In genomic region chr14:83556746-83557460, GRCh38 we compare ENCODE assay signal across 1 cellular context.
TF ChIP-seq lines count a peak whose summit lies in the region.

No MANE protein-coding gene starts in this region.

TF ChIP-seq in GM23338, 12 proteins besides CTCF, POLR2A, EP300 and RAD21 (continued from another document):
- TF ChIP-seq EZH2 (IDR thresholded peaks at IDR 0.05; ENCODE audit: low read depth, unreplicated experiment) = no peak
- TF ChIP-seq POLR2AphosphoS5 (IDR thresholded peaks at IDR 0.05; ENCODE audit: low read depth) = no peak
- TF ChIP-seq STAT1 (IDR thresholded peaks at IDR 0.05; ENCODE audit: unreplicated experiment) = no peak
- TF ChIP-seq JUNB (IDR thresholded peaks at IDR 0.05; ENCODE audit: unreplicated experiment) = no peak
- TF ChIP-seq ETS1 (IDR thresholded peaks at IDR 0.05) = no peak
- no peak for TF ChIP-seq NANOG (IDR thresholded peaks at IDR 0.05; ENCODE audit: borderline replicate concordance)
- no peak for TF ChIP-seq EZH2phosphoT487 (IDR thresholded peaks at IDR 0.05; ENCODE audit: unreplicated experiment)
- no peak for TF ChIP-seq REST (IDR thresholded peaks at IDR 0.05; ENCODE audit: unreplicated experiment)
- TF ChIP-seq ZNF114 (CRISPR knock-in tag; IDR thresholded peaks at IDR 0.05) = no peak
- TF ChIP-seq ZNF331 (CRISPR knock-in tag; IDR thresholded peaks at IDR 0.05; ENCODE audit: low read depth) = no peak
- no peak for TF ChIP-seq CREB1 (CRISPR knock-in tag; IDR thresholded peaks at IDR 0.05; ENCODE audit: low read depth)
